In the genomic region with DNA sequence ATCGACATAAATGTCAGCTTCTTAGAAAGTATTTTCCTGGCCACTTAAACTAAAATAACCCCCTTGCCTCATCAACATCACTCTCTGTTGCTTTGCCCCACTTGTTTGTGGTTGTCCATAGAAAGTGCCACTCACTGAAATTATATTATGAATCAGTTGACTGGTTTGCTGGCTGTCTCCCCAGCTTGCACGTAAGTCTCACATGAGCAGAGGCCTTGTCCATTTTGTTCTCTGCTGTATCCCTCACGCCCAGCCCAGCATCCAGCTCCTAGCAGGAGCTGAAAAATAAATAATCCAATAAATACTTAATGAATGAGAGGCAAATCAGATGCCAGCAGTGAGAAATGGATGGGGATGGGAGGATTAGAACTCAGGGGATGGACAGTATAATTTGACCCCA, we compare ENCODE assay signal across 36 cellular contexts.
"Had no signal": no experiment of that assay in that cellular context is flagged by ENCODE, and none has a peak within 500 bp of the region (broad histone marks: within the 10 kb centered on the region; RNA-seq: fewer than 3 reads in every experiment).

No MANE protein-coding gene starts in this region.

- H3K4me3 Mint-ChIP-seq: activated CD4-positive, alpha-beta memory T cell treated with anti-CD3 and anti-CD28 coated beads, Interleukin-2, amount 10 ng/mL, durations not matched to agents 7 days and 5 days; activated CD4-positive, alpha-beta T cell treated with anti-CD3 and anti-CD28 coated beads for 36 hours; activated CD4-positive, alpha-beta T cell treated with anti-CD3 and anti-CD28 coated beads, Interleukin-2, amount 10 ng/mL, durations not matched to agents 7 days and 5 days; activated naive CD4-positive, alpha-beta T cell treated with anti-CD3 and anti-CD28 coated beads, Interleukin-2, amount 10 ng/mL, durations not matched to agents 7 days and 5 days; activated naive CD4-positive, alpha-beta T cell treated with anti-CD3 and anti-CD28 coated beads, Interleukin-2, amount 50 U/mL, for 24 hours; activated naive CD8-positive, alpha-beta T cell; activated naive CD8-positive, alpha-beta T cell treated with anti-CD3 and anti-CD28 coated beads, Interleukin-2, amount 10 ng/mL, durations not matched to agents 7 days and 5 days; activated naive CD8-positive, alpha-beta T cell treated with anti-CD3 and anti-CD28 coated beads, Interleukin-2, amount 50 U/mL, for 24 hours; activated T-cell treated with anti-CD3 and anti-CD28 coated beads, Interleukin-2, amount 50 U/mL, for 4 hours; activated T-cell treated with anti-CD3 and anti-CD28 coated beads, Interleukin-2, amount 50 U/mL, for 72 hours; activated T-helper 1 cell treated with anti-CD3 and anti-CD28 coated beads, Interleukin-12 subunit alpha, Interleukin-12 subunit beta, Interleukin-2, Interleukin-4 antibody, amounts not matched to agents 30 ng/mL and 10 ng/mL and 1 ng/mL, durations not matched to agents 14 hours and 24 hours and 36 hours; activated T-helper 17 cell treated with anti-CD3 and anti-CD28 coated beads, Interleukin-2, amount 50 U/mL, for 72 hours; brain; central memory CD8-positive, alpha-beta T cell; T-helper 1 cell treated with Interleukin-12 subunit alpha and Interleukin-12 subunit beta and Interleukin-4 antibody, amounts not matched to agents 30 μg/mL and 1 μg/mL, for 36 hours; T-helper 2 cell treated with Interferon-gamma antibody and Interleukin-4, amounts not matched to agents 5 μg/mL and 100 μg/mL, for 36 hours; WTC11 had no signal

- H3K4me1 ChIP-seq: ascending aorta had no signal

- H3K9me3 Mint-ChIP-seq: activated CD4-positive, alpha-beta memory T cell treated with anti-CD3 and anti-CD28 coated beads, Interleukin-2, amount 10 ng/mL, durations not matched to agents 7 days and 5 days; activated CD4-positive, alpha-beta T cell treated with anti-CD3 and anti-CD28 coated beads, Interleukin-2, amount 10 ng/mL, durations not matched to agents 7 days and 5 days; activated naive CD4-positive, alpha-beta T cell treated with anti-CD3 and anti-CD28 coated beads, Interleukin-2, amount 10 ng/mL, durations not matched to agents 7 days and 5 days; activated naive CD4-positive, alpha-beta T cell treated with anti-CD3 and anti-CD28 coated beads, Interleukin-2, amount 50 U/mL, for 24 hours; activated naive CD8-positive, alpha-beta T cell treated with anti-CD3 and anti-CD28 coated beads, Interleukin-2, amount 10 ng/mL, durations not matched to agents 7 days and 5 days; activated naive CD8-positive, alpha-beta T cell treated with anti-CD3 and anti-CD28 coated beads, Interleukin-2, amount 50 U/mL, for 24 hours; activated T-cell treated with anti-CD3 and anti-CD28 coated beads, Interleukin-2, amount 50 U/mL, for 4 hours; activated T-helper 1 cell treated with anti-CD3 and anti-CD28 coated beads, Interleukin-12 subunit alpha, Interleukin-12 subunit beta, Interleukin-2, Interleukin-4 antibody, amounts not matched to agents 30 ng/mL and 10 ng/mL and 1 ng/mL, durations not matched to agents 14 hours and 24 hours and 36 hours; activated T-helper 17 cell treated with anti-CD3 and anti-CD28 coated beads, Interleukin-2, amount 50 U/mL, for 72 hours; central memory CD8-positive, alpha-beta T cell; T-helper 1 cell treated with Interleukin-12 subunit alpha and Interleukin-12 subunit beta and Interleukin-4 antibody, amounts not matched to agents 30 μg/mL and 1 μg/mL, for 36 hours; T-helper 2 cell treated with Interferon-gamma antibody and Interleukin-4, amounts not matched to agents 5 μg/mL and 100 μg/mL, for 36 hours; WTC11 had no signal

- H3K9me3 ChIP-seq: ascending aorta had no signal

- H3K36me3 ChIP-seq: ascending aorta, cardiac muscle cell had no signal

- H3K4me1 Mint-ChIP-seq: activated CD4-positive, alpha-beta memory T cell treated with anti-CD3 and anti-CD28 coated beads, Interleukin-2, amount 10 ng/mL, durations not matched to agents 7 days and 5 days; activated CD4-positive, alpha-beta T cell treated with anti-CD3 and anti-CD28 coated beads for 36 hours; activated CD4-positive, alpha-beta T cell treated with anti-CD3 and anti-CD28 coated beads, Interleukin-2, amount 10 ng/mL, durations not matched to agents 7 days and 5 days; activated naive CD4-positive, alpha-beta T cell treated with anti-CD3 and anti-CD28 coated beads, Interleukin-2, amount 10 ng/mL, durations not matched to agents 7 days and 5 days; activated naive CD4-positive, alpha-beta T cell treated with anti-CD3 and anti-CD28 coated beads, Interleukin-2, amount 50 U/mL, for 24 hours; activated naive CD8-positive, alpha-beta T cell treated with anti-CD3 and anti-CD28 coated beads, Interleukin-2, amount 10 ng/mL, durations not matched to agents 7 days and 5 days; activated naive CD8-positive, alpha-beta T cell treated with anti-CD3 and anti-CD28 coated beads, Interleukin-2, amount 50 U/mL, for 24 hours; activated T-helper 17 cell treated with anti-CD3 and anti-CD28 coated beads, Interleukin-2, amount 50 U/mL, for 72 hours; brain; central memory CD8-positive, alpha-beta T cell had no signal

- H3K27ac Mint-ChIP-seq: activated CD4-positive, alpha-beta memory T cell treated with anti-CD3 and anti-CD28 coated beads, Interleukin-2, amount 10 ng/mL, durations not matched to agents 7 days and 5 days; activated CD4-positive, alpha-beta T cell treated with anti-CD3 and anti-CD28 coated beads for 36 hours; activated CD4-positive, alpha-beta T cell treated with anti-CD3 and anti-CD28 coated beads, Interleukin-2, amount 10 ng/mL, durations not matched to agents 7 days and 5 days; activated naive CD4-positive, alpha-beta T cell treated with anti-CD3 and anti-CD28 coated beads, Interleukin-2, amount 10 ng/mL, durations not matched to agents 7 days and 5 days; activated naive CD4-positive, alpha-beta T cell treated with anti-CD3 and anti-CD28 coated beads, Interleukin-2, amount 50 U/mL, for 24 hours; activated naive CD8-positive, alpha-beta T cell; activated naive CD8-positive, alpha-beta T cell treated with anti-CD3 and anti-CD28 coated beads, Interleukin-2, amount 10 ng/mL, durations not matched to agents 7 days and 5 days; activated naive CD8-positive, alpha-beta T cell treated with anti-CD3 and anti-CD28 coated beads, Interleukin-2, amount 50 U/mL, for 24 hours; activated T-cell treated with anti-CD3 and anti-CD28 coated beads, Interleukin-2, amount 50 U/mL, for 72 hours; activated T-helper 1 cell treated with anti-CD3 and anti-CD28 coated beads, Interleukin-12 subunit alpha, Interleukin-12 subunit beta, Interleukin-2, Interleukin-4 antibody, amounts not matched to agents 30 ng/mL and 10 ng/mL and 1 ng/mL, durations not matched to agents 14 hours and 24 hours and 36 hours; activated T-helper 17 cell treated with anti-CD3 and anti-CD28 coated beads, Interleukin-2, amount 50 U/mL, for 72 hours; brain; T-helper 1 cell treated with Interleukin-12 subunit alpha and Interleukin-12 subunit beta and Interleukin-4 antibody, amounts not matched to agents 30 μg/mL and 1 μg/mL, for 36 hours; T-helper 2 cell treated with Interferon-gamma antibody and Interleukin-4, amounts not matched to agents 5 μg/mL and 100 μg/mL, for 36 hours had no signal

- H3K27me3 Mint-ChIP-seq: activated CD4-positive, alpha-beta memory T cell treated with anti-CD3 and anti-CD28 coated beads, Interleukin-2, amount 10 ng/mL, durations not matched to agents 7 days and 5 days; activated CD4-positive, alpha-beta T cell treated with anti-CD3 and anti-CD28 coated beads, Interleukin-2, amount 10 ng/mL, durations not matched to agents 7 days and 5 days; brain had no signal

- H3K27me3 ChIP-seq: ascending aorta, cardiac muscle cell had no signal

- H3K27ac ChIP-seq: ascending aorta, cardiac muscle cell, VCaP had no signal

- H3K4me3 ChIP-seq: ascending aorta, cardiac muscle cell had no signal

- H3K36me3 Mint-ChIP-seq: activated naive CD4-positive, alpha-beta T cell treated with anti-CD3 and anti-CD28 coated beads, Interleukin-2, amount 10 ng/mL, durations not matched to agents 7 days and 5 days; activated naive CD4-positive, alpha-beta T cell treated with anti-CD3 and anti-CD28 coated beads, Interleukin-2, amount 50 U/mL, for 24 hours; activated naive CD8-positive, alpha-beta T cell; activated naive CD8-positive, alpha-beta T cell treated with anti-CD3 and anti-CD28 coated beads, Interleukin-2, amount 10 ng/mL, durations not matched to agents 7 days and 5 days; brain; WTC11 had no signal

- ATAC-seq: activated CD4-positive, alpha-beta T cell treated with anti-CD3 and anti-CD28 coated beads for 36 hours; activated CD4-positive, CD25-positive, alpha-beta regulatory T cell treated with anti-CD3 and anti-CD28 coated beads, Interleukin-2, amount 50 U/mL, for 24 hours; activated naive CD8-positive, alpha-beta T cell treated with anti-CD3 and anti-CD28 coated beads, Interleukin-2, amount 50 U/mL, for 24 hours; activated T-cell treated with anti-CD3 and anti-CD28 coated beads, Interleukin-2, amount 50 U/mL, for 4 hours; activated T-cell treated with anti-CD3 and anti-CD28 coated beads, Interleukin-2, amount 50 U/mL, for 72 hours; activated T-helper 17 cell treated with anti-CD3 and anti-CD28 coated beads, Interleukin-2, amount 50 U/mL, for 72 hours; WTC11 had no signal

- DNase-seq: activated CD4-positive, alpha-beta memory T cell treated with anti-CD3 and anti-CD28 coated beads, Interleukin-2, amount 10 ng/mL, durations not matched to agents 7 days and 5 days; activated CD4-positive, alpha-beta T cell treated with anti-CD3 and anti-CD28 coated beads for 1 hour; activated CD4-positive, alpha-beta T cell treated with anti-CD3 and anti-CD28 coated beads for 36 hours; activated CD4-positive, alpha-beta T cell treated with anti-CD3 and anti-CD28 coated beads for 48 hours; activated CD4-positive, alpha-beta T cell treated with anti-CD3 and anti-CD28 coated beads, Interleukin-2, amount 10 ng/mL, durations not matched to agents 7 days and 5 days; activated CD4-positive, alpha-beta T cell treated with anti-CD3 and anti-CD28 coated beads, Interleukin-2, amount 50 U/mL, for 48 hours; activated CD4-positive, CD25-positive, alpha-beta regulatory T cell; activated CD8-positive, alpha-beta memory T cell treated with anti-CD3 and anti-CD28 coated beads, Interleukin-2, amount 50 U/mL, for 4 hours; activated effector memory CD4-positive, alpha-beta T cell treated with anti-CD3 and anti-CD28 coated beads, Interleukin-2, amount 50 U/mL, for 16 hours; activated naive CD4-positive, alpha-beta T cell treated with anti-CD3 and anti-CD28 coated beads, Interleukin-2, amount 10 ng/mL, durations not matched to agents 7 days and 5 days; activated naive CD4-positive, alpha-beta T cell treated with Interleukin-2 at 50 U/mL for 16 hours; activated naive CD8-positive, alpha-beta T cell treated with anti-CD3 and anti-CD28 coated beads, Interleukin-2, amount 10 ng/mL, durations not matched to agents 7 days and 5 days; activated naive CD8-positive, alpha-beta T cell treated with anti-CD3 and anti-CD28 coated beads, Interleukin-2, amount 50 U/mL, for 24 hours; activated T-cell treated with anti-CD3 and anti-CD28 coated beads for 4 hours; activated T-cell treated with anti-CD3 and anti-CD28 coated beads, Interleukin-2, amount 50 U/mL, for 1 hour; activated T-cell treated with anti-CD3 and anti-CD28 coated beads, Interleukin-2, amount 50 U/mL, for 4 hours; activated T-cell treated with anti-CD3 and anti-CD28 coated beads, Interleukin-2, amount 50 U/mL, for 72 hours; amygdala; caudate nucleus; cerebellar nuclear complex; T-helper 1 cell; T-helper 2 cell; T-helper 9 cell had no signal
